In the genomic region with DNA sequence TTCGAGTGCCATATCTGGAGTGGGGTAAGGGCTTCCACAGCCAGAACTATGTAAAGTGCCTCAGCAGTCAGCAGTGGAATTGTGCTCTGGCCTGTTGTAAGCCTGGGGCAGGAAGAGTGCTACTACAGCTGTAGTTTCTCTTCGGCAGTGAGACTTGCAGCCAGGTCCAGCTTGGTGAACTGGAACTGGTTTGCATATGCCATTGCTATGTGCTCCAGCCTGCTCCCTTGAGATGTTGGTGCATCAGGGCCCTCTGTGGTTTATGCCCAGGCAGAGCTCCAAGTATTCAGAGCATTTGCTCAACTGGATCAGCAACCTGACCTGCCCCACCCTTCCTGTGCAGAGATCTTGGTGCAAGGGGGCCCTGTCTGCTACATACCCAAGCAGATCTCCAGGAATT, we compare ENCODE assay signal across 13 cellular contexts. TPM values are rescaled to one million over a fixed set of nuclear protein-coding genes. Genes with fewer than 3 reads are reported as not detected.
DNase-seq lines count a peak whose midpoint lies in the region; ATAC-seq, FAIRE-seq and TF ChIP-seq lines count a peak whose summit lies in the region.
"Had no signal": no experiment of that assay in that cellular context is flagged by ENCODE, and none has a peak within 500 bp of the region (broad histone marks: within the 10 kb centered on the region; RNA-seq: fewer than 3 reads in every experiment).

No MANE protein-coding gene starts in this region.

- H3K9me3 ChIP-seq in left lung (peaks cover 0 to 14% of the 10 kb centered on the region in 2 donors), ovary (no peaks in the 10 kb centered on the region)

- intact Hi-C loops in left lung (cut with DNase I) (no loop called here), ovary (cut with DNase I) (no loop called here), dorsolateral prefrontal cortex (cut with DNase I) (no loop called here)

- TF ChIP-seq POLR2A in GM12892 (IDR thresholded peaks at IDR 0.05; ENCODE audit: low read depth, low read length) (no peak), ovary (IDR thresholded peaks at IDR 0.05) (no peak)

- no peak for TF ChIP-seq EP300 in ovary (IDR thresholded peaks at IDR 0.05)

- WGBS in ovary, 3 donors, result 66 to 91% (median 80%) methylated on average over 2 of the region's 2 CpGs

- H3K4me1 ChIP-seq in left lung, result no peaks in the 10 kb centered on the region
- H3K4me1 ChIP-seq in ovary (ENCODE audit: insufficient read depth), result no peaks in the 10 kb centered on the region

- ATAC-seq in HG02678 (IDR thresholded peaks at IDR 0.05; ENCODE audit: unreplicated experiment), result peak; percentile 87
- ATAC-seq in left lung, result peak; percentile 94
- no peak for ATAC-seq in HG03159 (IDR thresholded peaks at IDR 0.05; ENCODE audit: unreplicated experiment)
- ATAC-seq: activated CD4-positive, alpha-beta T cell treated with anti-CD3 and anti-CD28 coated beads for 36 hours had no signal

- H3K36me3 ChIP-seq in left lung (no peaks in the 10 kb centered on the region), ovary (no peaks in the 10 kb centered on the region)

- H3K27me3 ChIP-seq in left lung, result no peaks in the 10 kb centered on the region
- no peaks in the 10 kb centered on the region for H3K27me3 ChIP-seq in ovary
- no peaks in the 10 kb centered on the region for H3K27me3 ChIP-seq in dorsolateral prefrontal cortex

- no peak overlapping the region for H3K27ac ChIP-seq in left lung
- H3K27ac ChIP-seq in ovary, result no peak overlapping the region
- H3K27ac ChIP-seq in dorsolateral prefrontal cortex, result no peak overlapping the region

- FAIRE-seq in GM12892 (lab: Jason Lieb, UNC), result peak; percentile 72
- FAIRE-seq: colon, G401.6 had no signal

- DNase-seq in GM12892 (ENCODE audit: insufficient read length) (no peak), T1000 (lab: John Stamatoyannopoulos, UW) (peak; percentile 6), left lung (peak in 1 of 2 donors; percentile 36), ovary (no peak), dorsolateral prefrontal cortex (no peak), cortex of kidney (lab: John Stamatoyannopoulos, UW) (no peak)
- DNase-seq: activated CD4-positive, alpha-beta T cell treated with anti-CD3 and anti-CD28 coated beads for 36 hours; NCI-H446 treated with DMSO at 0.1 percent for 48 hours had no signal

- TF ChIP-seq CTCF in left lung (IDR thresholded peaks at IDR 0.05) (no peak), ovary (IDR thresholded peaks at IDR 0.05) (no peak), dorsolateral prefrontal cortex (IDR thresholded peaks at IDR 0.05 in 54 of 56, conservative IDR thresholded peaks at IDR 0.05 in 2 of 56; ENCODE audit: low read depth in 1 of 56, partially characterized antibody in 56 of 56) (no peak)

- H3K4me3 ChIP-seq in left lung, result no peak overlapping the region
- no peak overlapping the region for H3K4me3 ChIP-seq in ovary
- H3K4me3 ChIP-seq in dorsolateral prefrontal cortex, result no peak overlapping the region

RNA-seq across cellular contexts. Expression of gene ZNF804A, which starts 47.8 kb away (rescaled TPM):
- polyA plus RNA-seq in GM12892 (2012; ENCODE audit: missing spikeins), result 0.15 TPM
- total RNA-seq in left lung, result under 1 TPM; 0.52 to 0.86 TPM
- under 1 TPM in 4 of 7 donors, not detected in 3; 0.07 to 0.26 (median 0.18) TPM for total RNA-seq in ovary
- under 1 TPM; 0.07 to 0.28 TPM for polyA plus RNA-seq in ovary
- 10 to 100 TPM in 14 of 120 experiments, 1 to 10 TPM in 106; 1.5 to 12.4 (median 7.3) TPM for total RNA-seq in dorsolateral prefrontal cortex
- total RNA-seq: activated CD4-positive, alpha-beta T cell treated with anti-CD3 and anti-CD28 coated beads for 36 hours; lung microvascular endothelial cell had no signal
